In the genomic region with DNA sequence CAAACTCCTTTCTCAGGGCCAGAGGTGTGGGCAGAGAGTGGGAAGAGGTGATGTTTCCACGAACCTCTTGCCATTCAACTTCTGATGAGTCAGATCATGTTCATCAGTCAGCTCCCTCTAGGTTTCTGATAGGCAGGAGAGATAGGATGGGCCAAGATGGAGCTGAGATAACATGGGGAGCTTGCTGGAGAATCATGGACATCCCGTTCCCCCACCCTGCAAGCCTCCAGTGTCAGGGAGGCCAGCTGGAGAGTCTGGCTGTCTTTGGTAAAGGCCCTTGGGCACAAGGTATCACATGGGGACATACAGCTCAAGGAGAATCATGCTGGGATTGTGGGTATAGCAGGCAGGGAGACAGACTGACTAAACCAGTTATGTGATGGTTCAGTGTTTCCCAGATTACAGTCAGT, we compare ENCODE assay signal across 19 cellular contexts.
DNase-seq lines count a peak whose midpoint lies in the region; ATAC-seq, FAIRE-seq and TF ChIP-seq lines count a peak whose summit lies in the region.
"Had no signal": no experiment of that assay in that cellular context is flagged by ENCODE, and none has a peak within 500 bp of the region (broad histone marks: within the 10 kb centered on the region; RNA-seq: fewer than 3 reads in every experiment).

No MANE protein-coding gene starts in this region.

- no peaks in the 10 kb centered on the region for H3K23me2 ChIP-seq in H9 (ENCODE audit: insufficient read length, low read depth, low read length, poor library complexity, severe bottlenecking)

- no peaks in the 10 kb centered on the region for H4K20me1 ChIP-seq in H9 (ENCODE audit: control insufficient read depth, insufficient read depth, insufficient read length)

- no peak overlapping the region for H3K9ac ChIP-seq in H9 (ENCODE audit: extremely low read depth, insufficient read length, low read length)

- no peak overlapping the region for H3K4ac ChIP-seq in H9 (ENCODE audit: low read depth, low read length)

- no peak overlapping the region for H3K27ac ChIP-seq in H9 (ENCODE audit: insufficient read length, low read depth, low read length)
- H3K27ac ChIP-seq: vagina had no signal

- H4K5ac ChIP-seq in H9 (ENCODE audit: insufficient read length, low read depth, low read length): no peak overlapping the region

- H4K8ac ChIP-seq in H9 (replicated peaks; ENCODE audit: insufficient read length, low read depth, low read length): no peak overlapping the region

- no peaks in the 10 kb centered on the region for H3K9me3 Mint-ChIP-seq in nephron progenitor cell
- H3K9me3 Mint-ChIP-seq in H9: no peaks in the 10 kb centered on the region
- H3K9me3 Mint-ChIP-seq: activated CD4-positive, alpha-beta memory T cell treated with anti-CD3 and anti-CD28 coated beads for 36 hours had no signal

- H3K79me2 ChIP-seq in H9 (ENCODE audit: insufficient read depth, low read length): no peaks in the 10 kb centered on the region

- ATAC-seq in esophagus mucosa: peak; percentile 68
- ATAC-seq: K562 had no signal

- no peak overlapping the region for H3K18ac ChIP-seq in H9 (ENCODE audit: insufficient read length, low read depth, low read length)

- H2AFZ ChIP-seq in H9 (ENCODE audit: low read length): no peak overlapping the region

- peak overlapping the region; percentile 43 for H3K27ac Mint-ChIP-seq in nephron progenitor cell
- H3K27ac Mint-ChIP-seq in H9: no peak overlapping the region; a peak in 1 of 7 replicates
- H3K27ac Mint-ChIP-seq: activated CD4-positive, alpha-beta memory T cell treated with anti-CD3 and anti-CD28 coated beads for 36 hours; CD4-positive, CD25-positive, alpha-beta regulatory T cell; naive B cell had no signal

- H3K4me1 ChIP-seq in H9 (ENCODE audit: insufficient read depth, low read length): no peaks in the 10 kb centered on the region

- H3K79me1 ChIP-seq in H9 (ENCODE audit: insufficient read depth, low read depth, low read length, poor library complexity, severe bottlenecking): no peaks in the 10 kb centered on the region

- no peaks in the 10 kb centered on the region for H3K27me3 ChIP-seq in H9 (ENCODE audit: insufficient read depth, low read length)
- H3K27me3 ChIP-seq: vagina had no signal

- TF ChIP-seq CTCF in nephron progenitor cell (IDR thresholded peaks at IDR 0.05) (no peak), H9 (conservative IDR thresholded peaks at IDR 0.05) (no peak)

- H2AK5ac ChIP-seq in H9 (ENCODE audit: insufficient read length, low read length): no peak overlapping the region

- WGBS in H9 (ENCODE audit: extremely low coverage, insufficient read length, low lambda C conversion rate): no CpG with 5 or more reads among the region's 2 CpGs

- no peak overlapping the region for H3K4me2 ChIP-seq in H9 (ENCODE audit: insufficient read depth, insufficient read length, low read length)

- no peak overlapping the region for H3K23ac ChIP-seq in H9 (ENCODE audit: insufficient read length, low read depth, low read length)

- no peak overlapping the region for H2BK20ac ChIP-seq in H9 (ENCODE audit: low read depth, low read length, poor library complexity, severe bottlenecking)

- no peak overlapping the region for H2BK120ac ChIP-seq in H9 (ENCODE audit: low read depth, low read length, poor library complexity, severe bottlenecking)

- no peak overlapping the region for H2BK15ac ChIP-seq in H9 (ENCODE audit: low read depth, low read length)

- no peak for FAIRE-seq in RCC 7860 (lab: Jason Lieb, UNC)
- no peak for FAIRE-seq in GM12891 (lab: Jason Lieb, UNC)
- FAIRE-seq: K562 had no signal

- H3K4me1 Mint-ChIP-seq in nephron progenitor cell (peaks cover 29% of the 10 kb centered on the region), H9 (no peaks in the 10 kb centered on the region)
- H3K4me1 Mint-ChIP-seq: CD4-positive, CD25-positive, alpha-beta regulatory T cell; naive B cell had no signal

- no peak overlapping the region for H3K14ac ChIP-seq in H9 (ENCODE audit: insufficient read depth, low read length)

- H2BK12ac ChIP-seq in H9 (ENCODE audit: insufficient read length, low read depth, low read length): no peak overlapping the region

- H3K56ac ChIP-seq in H9 (ENCODE audit: insufficient read length, low read depth, low read length): no peak overlapping the region

- no peaks in the 10 kb centered on the region for H3K36me3 Mint-ChIP-seq in nephron progenitor cell (ENCODE audit: low read depth)
- no peaks in the 10 kb centered on the region for H3K36me3 Mint-ChIP-seq in H9 (ENCODE audit: insufficient read depth in 1 of 3, low read depth in 3 of 3)
- H3K36me3 Mint-ChIP-seq: activated CD4-positive, alpha-beta memory T cell treated with anti-CD3 and anti-CD28 coated beads for 36 hours; CD4-positive, CD25-positive, alpha-beta regulatory T cell; naive B cell had no signal

- DNase-seq in EH (ENCODE audit: low read depth): peak; percentile 28
- peak; percentile 37 for DNase-seq in RCC 7860 (ENCODE audit: low spot score)
- DNase-seq in nephron progenitor cell: no peak
- no peak for DNase-seq in midbrain (lab: John Stamatoyannopoulos, UW)
- no peak for DNase-seq in GM12891 (ENCODE audit: insufficient read length, low spot score)
- no peak for DNase-seq in H9
- no peak for DNase-seq in NCI-H82 (lab: John Stamatoyannopoulos, UW)
- DNase-seq: activated CD4-positive, alpha-beta memory T cell treated with anti-CD3 and anti-CD28 coated beads for 36 hours; activated naive CD4-positive, alpha-beta T cell; activated T-cell treated with anti-CD3 and anti-CD28 coated beads for 4 hours; CD4-positive, CD25-positive, alpha-beta regulatory T cell; effector memory CD4-positive, alpha-beta T cell; glutamatergic neuron; MV-4-11; naive B cell; NCI-H187 had no signal

- H3K4me3 Mint-ChIP-seq in nephron progenitor cell (no peak overlapping the region), H9 (no peak overlapping the region)
- H3K4me3 Mint-ChIP-seq: activated CD4-positive, alpha-beta memory T cell treated with anti-CD3 and anti-CD28 coated beads for 36 hours; CD4-positive, CD25-positive, alpha-beta regulatory T cell had no signal

- H3K27me3 Mint-ChIP-seq in nephron progenitor cell (ENCODE audit: low read depth, poor library complexity) (peaks cover 23% of the 10 kb centered on the region), H9 (ENCODE audit: low read depth) (peaks cover 22% of the 10 kb centered on the region)
- H3K27me3 Mint-ChIP-seq: activated CD4-positive, alpha-beta memory T cell treated with anti-CD3 and anti-CD28 coated beads for 36 hours; CD4-positive, CD25-positive, alpha-beta regulatory T cell had no signal

- H2BK5ac ChIP-seq in H9 (ENCODE audit: insufficient read length, low read length): no peak overlapping the region

- no peaks in the 10 kb centered on the region for H3K9me3 ChIP-seq in H9 (ENCODE audit: control insufficient read depth, low read depth, low read length)
- H3K9me3 ChIP-seq: vagina had no signal

- TF ChIP-seq POLR2A in GM12891 (IDR thresholded peaks at IDR 0.05; ENCODE audit: low read depth, low read length): no peak

- no peak overlapping the region for H4K91ac ChIP-seq in H9 (ENCODE audit: insufficient read length, low read depth, low read length)

- no peak overlapping the region for H3T11ph ChIP-seq in H9 (ENCODE audit: low read length)

TF ChIP-seq in GM12891, 5 proteins besides CTCF, POLR2A, EP300 and RAD21:
- TF ChIP-seq TAF1 (IDR thresholded peaks at IDR 0.05; ENCODE audit: low read depth, low read length) (no peak), SPI1 (IDR thresholded peaks at IDR 0.05; ENCODE audit: low read depth, low read length) (no peak), PAX5 (IDR thresholded peaks at IDR 0.05; ENCODE audit: insufficient read depth, low read length, severe bottlenecking) (no peak), POLR2AphosphoS5 (IDR thresholded peaks at IDR 0.05; ENCODE audit: low read depth, low read length) (no peak), POU2F2 (IDR thresholded peaks at IDR 0.05; ENCODE audit: low read depth, low read length) (no peak)

Comparison
In these comparisons a context has a peak if more than half of its experiments do, and no peak if none do; other contexts are left out.
1. DNase-seq: peak in EH (single experiment) and RCC 7860 (single experiment); none in nephron progenitor cell (single experiment), midbrain (single experiment), GM12891 (single experiment), H9 (single experiment) and NCI-H82 (single experiment).